In the genomic region with DNA sequence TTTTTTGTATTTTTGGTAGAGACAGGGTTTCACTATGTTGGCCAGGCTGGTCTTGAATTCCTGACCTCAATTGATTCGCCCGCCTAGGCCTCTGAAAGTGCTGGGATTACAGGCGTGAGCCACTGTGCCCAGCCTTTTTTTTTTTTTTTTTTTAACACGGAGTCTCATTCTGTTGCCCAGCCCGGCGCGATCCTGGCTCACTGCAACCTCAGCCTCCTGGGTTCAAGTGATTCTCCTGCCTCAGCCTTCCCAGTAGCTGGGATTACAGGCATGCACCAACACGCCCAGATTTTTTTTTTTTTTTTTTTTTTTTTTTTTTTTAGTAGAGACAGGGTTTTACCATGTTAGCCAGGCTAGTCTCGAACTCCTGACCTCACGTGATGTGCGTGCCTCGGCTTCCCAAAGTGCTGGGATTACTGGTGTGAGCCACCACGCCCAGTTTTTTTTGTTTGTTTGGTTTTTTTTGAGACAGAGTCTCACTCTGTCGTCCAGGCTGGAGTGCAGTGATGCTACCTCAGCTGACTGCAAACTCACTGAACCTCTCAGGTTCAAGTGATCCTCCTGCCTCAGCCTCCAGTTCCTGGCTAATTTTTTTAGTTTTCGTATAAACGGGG, we compare ENCODE assay signal across 9 cellular contexts. TPM values are rescaled to one million over a fixed set of nuclear protein-coding genes. Genes with fewer than 3 reads are reported as not detected.
DNase-seq lines count a peak whose midpoint lies in the region; TF ChIP-seq lines count a peak whose summit lies in the region.
"Not testable (repeated sequence)": the region's sequence is repeated elsewhere in the genome, so short reads cannot be mapped to it uniquely, and the experiment has no call there.
"Had no signal": no experiment of that assay in that cellular context is flagged by ENCODE, and none has a peak within 500 bp of the region (broad histone marks: within the 10 kb centered on the region; RNA-seq: fewer than 3 reads in every experiment).

No MANE protein-coding gene starts in this region.

- not testable (repeated sequence) for H3K9me3 Mint-ChIP-seq in T-helper 1 cell treated with Interleukin-12 subunit alpha and Interleukin-12 subunit beta and Interleukin-4 antibody, amounts not matched to agents 30 μg/mL and 1 μg/mL, for 36 hours; endothelial cell (ENCODE audit: unreplicated experiment); neural crest cell

- H3K4me2 ChIP-seq in BLaER1 treated with 17β-estradiol and CSF1 and Interleukin-3, amounts not matched to agents 10 nM and 100 nM, result peak overlapping the region; percentile 93 to 100 (median 99)

- TF ChIP-seq EP300 in stomach (IDR thresholded peaks at IDR 0.05), result not testable (repeated sequence)

- not testable (repeated sequence) for DNase-seq in adipocyte (ENCODE audit: low read depth); endothelial cell (ENCODE audit: low spot score); neural crest cell (ENCODE audit: low read depth, low spot score); stomach
- peak; percentile 48 for DNase-seq in islet precursor cell

- peaks cover 12 to 28% (median 22%) of the 10 kb centered on the region in 11 experiments for H3K36me3 ChIP-seq in BLaER1 treated with 17β-estradiol and CSF1 and Interleukin-3, amounts not matched to agents 10 nM and 100 nM
- peaks cover 15% of the 10 kb centered on the region for H3K36me3 ChIP-seq in HUES48 (ENCODE audit: control insufficient read depth, insufficient read depth, low read length)
- peaks cover 25% of the 10 kb centered on the region for H3K36me3 ChIP-seq in adipocyte (ENCODE audit: control insufficient read depth, insufficient read depth, low read length, severe bottlenecking)
- peaks cover 9 to 26% (median 17%) of the 10 kb centered on the region in 4 donors for H3K36me3 ChIP-seq in stomach

- not testable (repeated sequence) for TF ChIP-seq CTCF in endothelial cell (IDR thresholded peaks at IDR 0.05; ENCODE audit: unreplicated experiment); neural crest cell (conservative IDR thresholded peaks at IDR 0.05); stomach (IDR thresholded peaks at IDR 0.05)

- peak overlapping the region; percentile 56 to 87 (median 76); a peak in 20 of 22 replicates for H3K27ac ChIP-seq in BLaER1 treated with 17β-estradiol and CSF1 and Interleukin-3, amounts not matched to agents 10 nM and 100 nM
- H3K27ac ChIP-seq in HUES48 (ENCODE audit: low read depth, low read length), result not testable (repeated sequence)
- H3K27ac ChIP-seq in stomach, result peak overlapping the region; percentile 90 to 99 (median 97)

- peaks cover 0 to 35% (median 4%) of the 10 kb centered on the region in 11 experiments; a peak in 14 of 22 replicates for H4K20me1 ChIP-seq in BLaER1 treated with 17β-estradiol and CSF1 and Interleukin-3, amounts not matched to agents 10 nM and 100 nM

- peak overlapping the region; percentile 61 to 78 (median 70) for H3K4me3 ChIP-seq in BLaER1 treated with 17β-estradiol and CSF1 and Interleukin-3, amounts not matched to agents 10 nM and 100 nM
- peak overlapping the region; percentile 69; the same call in 1 of the 2 replicates for H3K4me3 ChIP-seq in HUES48 (ENCODE audit: low read depth, low read length)
- H3K4me3 ChIP-seq in adipocyte (ENCODE audit: low read length), result peak overlapping the region; percentile 88
- peak overlapping the region; percentile 56 to 73 (median 66) for H3K4me3 ChIP-seq in stomach

- H3K4me1 Mint-ChIP-seq in T-helper 1 cell treated with Interleukin-12 subunit alpha and Interleukin-12 subunit beta and Interleukin-4 antibody, amounts not matched to agents 30 μg/mL and 1 μg/mL, for 36 hours (ENCODE audit: low read depth), result peaks cover 18% of the 10 kb centered on the region
- not testable (repeated sequence) for H3K4me1 Mint-ChIP-seq in endothelial cell (ENCODE audit: unreplicated experiment)
- H3K4me1 Mint-ChIP-seq in neural crest cell, result peaks cover 33% of the 10 kb centered on the region

- intact Hi-C loops in stomach (cut with DNase I; ENCODE audit: low total_unique reads), result loop anchor here (10.0 kb wide), 1 partner anchor 62 kb away; no protein-coding TSS in a partner anchor

- H3K9me3 ChIP-seq in BLaER1 treated with 17β-estradiol and CSF1 and Interleukin-3, amounts not matched to agents 10 nM and 100 nM (replicated peaks in 1 of 11); HUES48 (ENCODE audit: control insufficient read depth, insufficient read depth, low read length); adipocyte (ENCODE audit: control insufficient read depth, low read length); stomach: not testable (repeated sequence)

- H3K27me3 ChIP-seq in BLaER1 treated with 17β-estradiol and CSF1 and Interleukin-3, amounts not matched to agents 10 nM and 100 nM; HUES48 (ENCODE audit: control insufficient read depth, insufficient read depth, low read length); adipocyte (replicated peaks; ENCODE audit: control insufficient read depth, insufficient read depth, low read length); stomach: not testable (repeated sequence)

- not testable (repeated sequence) for H3K27me3 Mint-ChIP-seq in T-helper 1 cell treated with Interleukin-12 subunit alpha and Interleukin-12 subunit beta and Interleukin-4 antibody, amounts not matched to agents 30 μg/mL and 1 μg/mL, for 36 hours (ENCODE audit: low read depth)
- H3K27me3 Mint-ChIP-seq in endothelial cell (ENCODE audit: unreplicated experiment) (peaks cover 22% of the 10 kb centered on the region), neural crest cell (ENCODE audit: low read depth) (peaks cover 17% of the 10 kb centered on the region)

- peak overlapping the region; percentile 72 to 89 (median 81) for H3K9ac ChIP-seq in BLaER1 treated with 17β-estradiol and CSF1 and Interleukin-3, amounts not matched to agents 10 nM and 100 nM
- H3K9ac ChIP-seq in HUES48 (ENCODE audit: low read depth, low read length), result not testable (repeated sequence)
- peak overlapping the region; percentile 91 for H3K9ac ChIP-seq in adipocyte (ENCODE audit: low read length)

- H3K27ac Mint-ChIP-seq in T-helper 1 cell treated with Interleukin-12 subunit alpha and Interleukin-12 subunit beta and Interleukin-4 antibody, amounts not matched to agents 30 μg/mL and 1 μg/mL, for 36 hours, result peak overlapping the region; percentile 100
- peak overlapping the region; percentile 52 for H3K27ac Mint-ChIP-seq in endothelial cell (ENCODE audit: unreplicated experiment)
- H3K27ac Mint-ChIP-seq in neural crest cell (ENCODE audit: unreplicated experiment), result not testable (repeated sequence)

- H3K4me1 ChIP-seq in BLaER1 treated with 17β-estradiol and CSF1 and Interleukin-3, amounts not matched to agents 10 nM and 100 nM, result peaks cover 30 to 75% (median 41%) of the 10 kb centered on the region in 10 experiments
- not testable (repeated sequence) for H3K4me1 ChIP-seq in HUES48 (ENCODE audit: control insufficient read depth, insufficient read depth, low read length)
- H3K4me1 ChIP-seq in adipocyte (ENCODE audit: control insufficient read depth, insufficient read depth, low read length), result peaks cover 26% of the 10 kb centered on the region
- H3K4me1 ChIP-seq in stomach, result peaks cover 20 to 38% (median 26%) of the 10 kb centered on the region in 4 donors

- peak overlapping the region; percentile 98 for H3K4me3 Mint-ChIP-seq in T-helper 1 cell treated with Interleukin-12 subunit alpha and Interleukin-12 subunit beta and Interleukin-4 antibody, amounts not matched to agents 30 μg/mL and 1 μg/mL, for 36 hours
- H3K4me3 Mint-ChIP-seq in endothelial cell (ENCODE audit: unreplicated experiment) (peak overlapping the region; percentile 95), neural crest cell (peak overlapping the region; percentile 92)

- not testable (repeated sequence) for H3K36me3 Mint-ChIP-seq in T-helper 1 cell treated with Interleukin-12 subunit alpha and Interleukin-12 subunit beta and Interleukin-4 antibody, amounts not matched to agents 30 μg/mL and 1 μg/mL, for 36 hours (ENCODE audit: low read depth); endothelial cell (ENCODE audit: low read depth, unreplicated experiment); neural crest cell (ENCODE audit: low read depth)

- WGBS in stomach, 5 donors, result 22 to 34% (median 26%) methylated on average over 14 to 16 of the region's 16 CpGs

- TF ChIP-seq POLR2A in stomach (IDR thresholded peaks at IDR 0.05), result not testable (repeated sequence)

RNA-seq across cellular contexts. Expression of a gene that starts 2.0 kb away (rescaled TPM):
- total RNA-seq in endothelial cell (ENCODE audit: unreplicated experiment) (not detected), neural crest cell (not detected in 2 replicates), stomach (under 1 TPM in 1 of 5 donors, not detected in 4; 0.58 TPM)
- polyA plus RNA-seq in stomach, result under 1 TPM in 2 of 3 donors, not detected in 1; 0.43 to 0.61 TPM
- total RNA-seq: aorta had no signal

RNA-seq across cellular contexts. Expression of a gene that starts 4.6 kb away (rescaled TPM):
- total RNA-seq in endothelial cell (ENCODE audit: unreplicated experiment) (33.6 TPM), neural crest cell (34.2 and 37.5 TPM in 2 replicates), stomach (10 to 100 TPM; 18.7 to 86.9 (median 33.4) TPM)
- polyA plus RNA-seq in stomach, result 10 to 100 TPM in 1 of 3 donors, 1 to 10 TPM in 2; 7.0 to 18.3 (median 9.2) TPM

RNA-seq across cellular contexts. Expression of a gene that starts 13.1 kb away (rescaled TPM):
- 53.3 TPM for total RNA-seq in endothelial cell (ENCODE audit: unreplicated experiment)
- total RNA-seq in neural crest cell, result 50.9 and 58.3 TPM in 2 replicates
- total RNA-seq in stomach, result 10 to 100 TPM; 13.4 to 76.8 (median 28.7) TPM
- polyA plus RNA-seq in stomach, result 10 to 100 TPM; 17.2 to 24.7 (median 21.1) TPM

RNA-seq across cellular contexts. Expression of a gene that starts 19.5 kb away (rescaled TPM):
- 157 TPM for total RNA-seq in endothelial cell (ENCODE audit: unreplicated experiment)
- 154 and 159 TPM in 2 replicates for total RNA-seq in neural crest cell
- total RNA-seq in stomach, result 100 to 1,000 TPM in 2 of 5 donors, 10 to 100 TPM in 2, 1 to 10 TPM in 1; 8.1 to 169 (median 68.3) TPM
- polyA plus RNA-seq in stomach, result 100 to 1,000 TPM in 1 of 3 donors, 10 to 100 TPM in 2; 49.8 to 113 (median 82.3) TPM

RNA-seq across cellular contexts. Expression of a gene that starts 58.3 kb away (rescaled TPM):
- total RNA-seq in endothelial cell (ENCODE audit: unreplicated experiment) (17.3 TPM), neural crest cell (30.0 and 32.5 TPM in 2 replicates), stomach (10 to 100 TPM in 4 of 5 donors, 1 to 10 TPM in 1; 5.0 to 35.6 (median 18.7) TPM)
- 1 to 10 TPM; 3.2 to 4.2 (median 3.4) TPM for polyA plus RNA-seq in stomach
